1 cellular context compared by ENCODE assay signal in the genomic region with DNA sequence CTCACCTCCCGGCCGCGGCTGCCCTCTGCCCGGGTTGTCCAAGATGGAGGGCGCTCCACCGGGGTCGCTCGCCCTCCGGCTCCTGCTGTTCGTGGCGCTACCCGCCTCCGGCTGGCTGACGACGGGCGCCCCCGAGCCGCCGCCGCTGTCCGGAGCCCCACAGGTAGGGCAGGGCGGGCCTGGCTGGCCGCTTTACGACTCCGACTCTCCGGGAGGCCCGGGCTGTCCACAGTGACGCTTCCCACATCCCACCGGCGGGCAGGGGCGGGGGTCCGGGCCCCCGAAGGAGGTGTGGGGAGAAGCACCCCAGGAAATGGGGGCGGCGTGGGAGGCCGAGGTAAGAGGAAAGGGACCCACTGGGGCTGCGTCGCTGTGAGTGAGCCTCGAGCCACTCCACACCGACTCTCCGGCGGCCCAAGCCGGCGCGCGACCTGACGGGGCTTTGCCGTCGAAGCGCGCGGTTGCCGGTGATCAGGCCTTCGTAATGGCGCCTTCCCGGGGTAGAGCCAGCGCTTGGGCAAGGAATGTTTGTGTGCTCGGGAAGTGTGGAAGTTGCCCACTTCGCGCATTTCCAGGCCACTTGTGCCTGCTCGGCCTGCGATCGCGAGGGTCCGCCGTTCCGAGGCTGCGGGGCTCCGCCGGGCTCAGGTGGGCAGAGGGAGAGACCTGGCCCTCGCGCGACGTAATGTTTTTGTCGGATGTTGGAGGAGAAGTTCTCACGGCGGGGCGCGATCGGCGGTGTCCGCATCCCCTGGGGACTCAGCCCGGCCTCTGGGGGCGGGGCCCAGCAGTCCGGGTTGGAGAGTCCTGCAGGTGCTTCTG.
TF ChIP-seq lines count a peak whose summit lies in the region.

A gene with protein sequence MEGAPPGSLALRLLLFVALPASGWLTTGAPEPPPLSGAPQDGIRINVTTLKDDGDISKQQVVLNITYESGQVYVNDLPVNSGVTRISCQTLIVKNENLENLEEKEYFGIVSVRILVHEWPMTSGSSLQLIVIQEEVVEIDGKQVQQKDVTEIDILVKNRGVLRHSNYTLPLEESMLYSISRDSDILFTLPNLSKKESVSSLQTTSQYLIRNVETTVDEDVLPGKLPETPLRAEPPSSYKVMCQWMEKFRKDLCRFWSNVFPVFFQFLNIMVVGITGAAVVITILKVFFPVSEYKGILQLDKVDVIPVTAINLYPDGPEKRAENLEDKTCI (plus strand): TSS at position 4 of the 822 bp plus-strand sequence. CDS start 40 bp downstream, at position 44.

TF ChIP-seq in HepG2, 621 proteins besides CTCF, POLR2A, EP300 and RAD21 (continued from another document and continues in another):
- TF ChIP-seq, protein P1, sequence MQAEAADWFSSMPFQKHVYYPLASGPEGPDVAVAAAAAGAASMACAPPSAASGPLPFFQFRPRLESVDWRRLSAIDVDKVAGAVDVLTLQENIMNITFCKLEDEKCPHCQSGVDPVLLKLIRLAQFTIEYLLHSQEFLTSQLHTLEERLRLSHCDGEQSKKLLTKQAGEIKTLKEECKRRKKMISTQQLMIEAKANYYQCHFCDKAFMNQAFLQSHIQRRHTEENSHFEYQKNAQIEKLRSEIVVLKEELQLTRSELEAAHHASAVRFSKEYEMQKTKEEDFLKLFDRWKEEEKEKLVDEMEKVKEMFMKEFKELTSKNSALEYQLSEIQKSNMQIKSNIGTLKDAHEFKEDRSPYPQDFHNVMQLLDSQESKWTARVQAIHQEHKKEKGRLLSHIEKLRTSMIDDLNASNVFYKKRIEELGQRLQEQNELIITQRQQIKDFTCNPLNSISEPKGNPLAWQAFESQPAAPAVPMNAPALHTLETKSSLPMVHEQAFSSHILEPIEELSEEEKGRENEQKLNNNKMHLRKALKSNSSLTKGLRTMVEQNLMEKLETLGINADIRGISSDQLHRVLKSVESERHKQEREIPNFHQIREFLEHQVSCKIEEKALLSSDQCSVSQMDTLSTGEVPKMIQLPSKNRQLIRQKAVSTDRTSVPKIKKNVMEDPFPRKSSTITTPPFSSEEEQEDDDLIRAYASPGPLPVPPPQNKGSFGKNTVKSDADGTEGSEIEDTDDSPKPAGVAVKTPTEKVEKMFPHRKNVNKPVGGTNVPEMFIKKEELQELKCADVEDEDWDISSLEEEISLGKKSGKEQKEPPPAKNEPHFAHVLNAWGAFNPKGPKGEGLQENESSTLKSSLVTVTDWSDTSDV (CRISPR knock-in tag; IDR thresholded peaks at IDR 0.05), result peak; percentile 92
- TF ChIP-seq, protein P2, sequence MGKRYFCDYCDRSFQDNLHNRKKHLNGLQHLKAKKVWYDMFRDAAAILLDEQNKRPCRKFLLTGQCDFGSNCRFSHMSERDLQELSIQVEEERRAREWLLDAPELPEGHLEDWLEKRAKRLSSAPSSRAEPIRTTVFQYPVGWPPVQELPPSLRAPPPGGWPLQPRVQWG (CRISPR knock-in tag; IDR thresholded peaks at IDR 0.05; ENCODE audit: borderline replicate concordance, low read depth), result no peak
- TF ChIP-seq, protein P3, sequence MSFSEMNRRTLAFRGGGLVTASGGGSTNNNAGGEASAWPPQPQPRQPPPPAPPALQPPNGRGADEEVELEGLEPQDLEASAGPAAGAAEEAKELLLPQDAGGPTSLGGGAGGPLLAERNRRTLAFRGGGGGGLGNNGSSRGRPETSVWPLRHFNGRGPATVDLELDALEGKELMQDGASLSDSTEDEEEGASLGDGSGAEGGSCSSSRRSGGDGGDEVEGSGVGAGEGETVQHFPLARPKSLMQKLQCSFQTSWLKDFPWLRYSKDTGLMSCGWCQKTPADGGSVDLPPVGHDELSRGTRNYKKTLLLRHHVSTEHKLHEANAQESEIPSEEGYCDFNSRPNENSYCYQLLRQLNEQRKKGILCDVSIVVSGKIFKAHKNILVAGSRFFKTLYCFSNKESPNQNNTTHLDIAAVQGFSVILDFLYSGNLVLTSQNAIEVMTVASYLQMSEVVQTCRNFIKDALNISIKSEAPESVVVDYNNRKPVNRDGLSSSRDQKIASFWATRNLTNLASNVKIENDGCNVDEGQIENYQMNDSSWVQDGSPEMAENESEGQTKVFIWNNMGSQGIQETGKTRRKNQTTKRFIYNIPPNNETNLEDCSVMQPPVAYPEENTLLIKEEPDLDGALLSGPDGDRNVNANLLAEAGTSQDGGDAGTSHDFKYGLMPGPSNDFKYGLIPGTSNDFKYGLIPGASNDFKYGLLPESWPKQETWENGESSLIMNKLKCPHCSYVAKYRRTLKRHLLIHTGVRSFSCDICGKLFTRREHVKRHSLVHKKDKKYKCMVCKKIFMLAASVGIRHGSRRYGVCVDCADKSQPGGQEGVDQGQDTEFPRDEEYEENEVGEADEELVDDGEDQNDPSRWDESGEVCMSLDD (CRISPR knock-in tag; IDR thresholded peaks at IDR 0.05; ENCODE audit: borderline replicate concordance), result no peak
- TF ChIP-seq, protein P4, sequence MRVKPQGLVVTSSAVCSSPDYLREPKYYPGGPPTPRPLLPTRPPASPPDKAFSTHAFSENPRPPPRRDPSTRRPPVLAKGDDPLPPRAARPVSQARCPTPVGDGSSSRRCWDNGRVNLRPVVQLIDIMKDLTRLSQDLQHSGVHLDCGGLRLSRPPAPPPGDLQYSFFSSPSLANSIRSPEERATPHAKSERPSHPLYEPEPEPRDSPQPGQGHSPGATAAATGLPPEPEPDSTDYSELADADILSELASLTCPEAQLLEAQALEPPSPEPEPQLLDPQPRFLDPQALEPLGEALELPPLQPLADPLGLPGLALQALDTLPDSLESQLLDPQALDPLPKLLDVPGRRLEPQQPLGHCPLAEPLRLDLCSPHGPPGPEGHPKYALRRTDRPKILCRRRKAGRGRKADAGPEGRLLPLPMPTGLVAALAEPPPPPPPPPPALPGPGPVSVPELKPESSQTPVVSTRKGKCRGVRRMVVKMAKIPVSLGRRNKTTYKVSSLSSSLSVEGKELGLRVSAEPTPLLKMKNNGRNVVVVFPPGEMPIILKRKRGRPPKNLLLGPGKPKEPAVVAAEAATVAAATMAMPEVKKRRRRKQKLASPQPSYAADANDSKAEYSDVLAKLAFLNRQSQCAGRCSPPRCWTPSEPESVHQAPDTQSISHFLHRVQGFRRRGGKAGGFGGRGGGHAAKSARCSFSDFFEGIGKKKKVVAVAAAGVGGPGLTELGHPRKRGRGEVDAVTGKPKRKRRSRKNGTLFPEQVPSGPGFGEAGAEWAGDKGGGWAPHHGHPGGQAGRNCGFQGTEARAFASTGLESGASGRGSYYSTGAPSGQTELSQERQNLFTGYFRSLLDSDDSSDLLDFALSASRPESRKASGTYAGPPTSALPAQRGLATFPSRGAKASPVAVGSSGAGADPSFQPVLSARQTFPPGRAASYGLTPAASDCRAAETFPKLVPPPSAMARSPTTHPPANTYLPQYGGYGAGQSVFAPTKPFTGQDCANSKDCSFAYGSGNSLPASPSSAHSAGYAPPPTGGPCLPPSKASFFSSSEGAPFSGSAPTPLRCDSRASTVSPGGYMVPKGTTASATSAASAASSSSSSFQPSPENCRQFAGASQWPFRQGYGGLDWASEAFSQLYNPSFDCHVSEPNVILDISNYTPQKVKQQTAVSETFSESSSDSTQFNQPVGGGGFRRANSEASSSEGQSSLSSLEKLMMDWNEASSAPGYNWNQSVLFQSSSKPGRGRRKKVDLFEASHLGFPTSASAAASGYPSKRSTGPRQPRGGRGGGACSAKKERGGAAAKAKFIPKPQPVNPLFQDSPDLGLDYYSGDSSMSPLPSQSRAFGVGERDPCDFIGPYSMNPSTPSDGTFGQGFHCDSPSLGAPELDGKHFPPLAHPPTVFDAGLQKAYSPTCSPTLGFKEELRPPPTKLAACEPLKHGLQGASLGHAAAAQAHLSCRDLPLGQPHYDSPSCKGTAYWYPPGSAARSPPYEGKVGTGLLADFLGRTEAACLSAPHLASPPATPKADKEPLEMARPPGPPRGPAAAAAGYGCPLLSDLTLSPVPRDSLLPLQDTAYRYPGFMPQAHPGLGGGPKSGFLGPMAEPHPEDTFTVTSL (CRISPR knock-in tag; IDR thresholded peaks at IDR 0.05; ENCODE audit: borderline replicate concordance), result 0 out of 2 replicates have a peak, but pooled peaks have one; percentile 26
- TF ChIP-seq RBM22 (optimal IDR thresholded peaks at IDR 0.05; ENCODE audit: low read length), result no peak
- no peak; the same call in 1 of the 2 replicates for TF ChIP-seq IRF2 (CRISPR knock-in tag; IDR thresholded peaks at IDR 0.05)
- TF ChIP-seq, protein P5, sequence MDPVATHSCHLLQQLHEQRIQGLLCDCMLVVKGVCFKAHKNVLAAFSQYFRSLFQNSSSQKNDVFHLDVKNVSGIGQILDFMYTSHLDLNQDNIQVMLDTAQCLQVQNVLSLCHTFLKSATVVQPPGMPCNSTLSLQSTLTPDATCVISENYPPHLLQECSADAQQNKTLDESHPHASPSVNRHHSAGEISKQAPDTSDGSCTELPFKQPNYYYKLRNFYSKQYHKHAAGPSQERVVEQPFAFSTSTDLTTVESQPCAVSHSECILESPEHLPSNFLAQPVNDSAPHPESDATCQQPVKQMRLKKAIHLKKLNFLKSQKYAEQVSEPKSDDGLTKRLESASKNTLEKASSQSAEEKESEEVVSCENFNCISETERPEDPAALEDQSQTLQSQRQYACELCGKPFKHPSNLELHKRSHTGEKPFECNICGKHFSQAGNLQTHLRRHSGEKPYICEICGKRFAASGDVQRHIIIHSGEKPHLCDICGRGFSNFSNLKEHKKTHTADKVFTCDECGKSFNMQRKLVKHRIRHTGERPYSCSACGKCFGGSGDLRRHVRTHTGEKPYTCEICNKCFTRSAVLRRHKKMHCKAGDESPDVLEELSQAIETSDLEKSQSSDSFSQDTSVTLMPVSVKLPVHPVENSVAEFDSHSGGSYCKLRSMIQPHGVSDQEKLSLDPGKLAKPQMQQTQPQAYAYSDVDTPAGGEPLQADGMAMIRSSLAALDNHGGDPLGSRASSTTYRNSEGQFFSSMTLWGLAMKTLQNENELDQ (CRISPR knock-in tag; IDR thresholded peaks at IDR 0.05; ENCODE audit: borderline replicate concordance), result no peak
- TF ChIP-seq ARID2 (CRISPR knock-in tag; IDR thresholded peaks at IDR 0.05; ENCODE audit: borderline replicate concordance), result peak; percentile 82; the same call in 1 of the 2 replicates
- TF ChIP-seq ZNF205 (CRISPR knock-in tag; IDR thresholded peaks at IDR 0.05), result peak; percentile 25; the same call in 1 of the 2 replicates
- peak; percentile 34; the same call in 1 of the 2 replicates for TF ChIP-seq ARNTL (CRISPR knock-in tag; IDR thresholded peaks at IDR 0.05)
- no peak for TF ChIP-seq SALL2 (CRISPR knock-in tag; IDR thresholded peaks at IDR 0.05)
- 0 out of 2 replicates have a peak, but pooled peaks have one; percentile 44 for TF ChIP-seq ZSCAN12 (CRISPR knock-in tag; IDR thresholded peaks at IDR 0.05)
- no peak for TF ChIP-seq HCFC1 (IDR thresholded peaks at IDR 0.05; ENCODE audit: low read depth, low read length)
- no peak for TF ChIP-seq KLF12 (CRISPR knock-in tag; IDR thresholded peaks at IDR 0.05; ENCODE audit: borderline replicate concordance)
- TF ChIP-seq KDM5B (CRISPR knock-in tag; IDR thresholded peaks at IDR 0.05; ENCODE audit: borderline replicate concordance), result peak; percentile 91
- TF ChIP-seq ZNF816 (CRISPR knock-in tag; IDR thresholded peaks at IDR 0.05; ENCODE audit: borderline replicate concordance), result peak; percentile 34; the same call in 1 of the 2 replicates
- TF ChIP-seq GATAD2A (CRISPR knock-in tag; IDR thresholded peaks at IDR 0.05), result no peak
- TF ChIP-seq NONO (IDR thresholded peaks at IDR 0.05), result no peak
- no peak; the same call in 1 of the 2 replicates for TF ChIP-seq NONO (CRISPR knock-in tag; conservative IDR thresholded peaks at IDR 0.05)
- TF ChIP-seq NCOA5 (CRISPR knock-in tag; IDR thresholded peaks at IDR 0.05), result no peak
- TF ChIP-seq, protein P6, sequence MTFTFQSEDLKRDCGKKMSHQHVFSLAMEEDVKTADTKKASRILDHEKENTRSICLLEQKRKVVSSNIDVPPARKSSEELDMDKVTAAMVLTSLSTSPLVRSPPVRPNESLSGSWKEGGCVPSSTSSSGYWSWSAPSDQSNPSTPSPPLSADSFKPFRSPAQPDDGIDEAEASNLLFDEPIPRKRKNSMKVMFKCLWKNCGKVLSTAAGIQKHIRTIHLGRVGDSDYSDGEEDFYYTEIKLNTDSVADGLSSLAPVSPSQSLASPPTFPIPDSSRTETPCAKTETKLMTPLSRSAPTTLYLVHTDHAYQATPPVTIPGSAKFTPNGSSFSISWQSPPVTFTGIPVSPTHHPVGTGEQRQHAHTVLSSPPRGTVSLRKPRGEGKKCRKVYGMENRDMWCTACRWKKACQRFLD (CRISPR knock-in tag; IDR thresholded peaks at IDR 0.05; ENCODE audit: borderline replicate concordance), result peak; percentile 81; the same call in 1 of the 2 replicates
- peak; percentile 47; the same call in 1 of the 2 replicates for TF ChIP-seq ESRRA (CRISPR knock-in tag; IDR thresholded peaks at IDR 0.05; ENCODE audit: low read depth)
- no peak for TF ChIP-seq POGZ (CRISPR knock-in tag; IDR thresholded peaks at IDR 0.05)
- TF ChIP-seq NFE2L1 (CRISPR knock-in tag; IDR thresholded peaks at IDR 0.05; ENCODE audit: borderline replicate concordance), result no peak
- TF ChIP-seq, protein P7, sequence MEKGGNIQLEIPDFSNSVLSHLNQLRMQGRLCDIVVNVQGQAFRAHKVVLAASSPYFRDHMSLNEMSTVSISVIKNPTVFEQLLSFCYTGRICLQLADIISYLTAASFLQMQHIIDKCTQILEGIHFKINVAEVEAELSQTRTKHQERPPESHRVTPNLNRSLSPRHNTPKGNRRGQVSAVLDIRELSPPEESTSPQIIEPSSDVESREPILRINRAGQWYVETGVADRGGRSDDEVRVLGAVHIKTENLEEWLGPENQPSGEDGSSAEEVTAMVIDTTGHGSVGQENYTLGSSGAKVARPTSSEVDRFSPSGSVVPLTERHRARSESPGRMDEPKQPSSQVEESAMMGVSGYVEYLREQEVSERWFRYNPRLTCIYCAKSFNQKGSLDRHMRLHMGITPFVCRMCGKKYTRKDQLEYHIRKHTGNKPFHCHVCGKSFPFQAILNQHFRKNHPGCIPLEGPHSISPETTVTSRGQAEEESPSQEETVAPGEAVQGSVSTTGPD (CRISPR knock-in tag; IDR thresholded peaks at IDR 0.05), result 0 out of 2 replicates have a peak, but pooled peaks have one; percentile 45
- TF ChIP-seq, protein P8, sequence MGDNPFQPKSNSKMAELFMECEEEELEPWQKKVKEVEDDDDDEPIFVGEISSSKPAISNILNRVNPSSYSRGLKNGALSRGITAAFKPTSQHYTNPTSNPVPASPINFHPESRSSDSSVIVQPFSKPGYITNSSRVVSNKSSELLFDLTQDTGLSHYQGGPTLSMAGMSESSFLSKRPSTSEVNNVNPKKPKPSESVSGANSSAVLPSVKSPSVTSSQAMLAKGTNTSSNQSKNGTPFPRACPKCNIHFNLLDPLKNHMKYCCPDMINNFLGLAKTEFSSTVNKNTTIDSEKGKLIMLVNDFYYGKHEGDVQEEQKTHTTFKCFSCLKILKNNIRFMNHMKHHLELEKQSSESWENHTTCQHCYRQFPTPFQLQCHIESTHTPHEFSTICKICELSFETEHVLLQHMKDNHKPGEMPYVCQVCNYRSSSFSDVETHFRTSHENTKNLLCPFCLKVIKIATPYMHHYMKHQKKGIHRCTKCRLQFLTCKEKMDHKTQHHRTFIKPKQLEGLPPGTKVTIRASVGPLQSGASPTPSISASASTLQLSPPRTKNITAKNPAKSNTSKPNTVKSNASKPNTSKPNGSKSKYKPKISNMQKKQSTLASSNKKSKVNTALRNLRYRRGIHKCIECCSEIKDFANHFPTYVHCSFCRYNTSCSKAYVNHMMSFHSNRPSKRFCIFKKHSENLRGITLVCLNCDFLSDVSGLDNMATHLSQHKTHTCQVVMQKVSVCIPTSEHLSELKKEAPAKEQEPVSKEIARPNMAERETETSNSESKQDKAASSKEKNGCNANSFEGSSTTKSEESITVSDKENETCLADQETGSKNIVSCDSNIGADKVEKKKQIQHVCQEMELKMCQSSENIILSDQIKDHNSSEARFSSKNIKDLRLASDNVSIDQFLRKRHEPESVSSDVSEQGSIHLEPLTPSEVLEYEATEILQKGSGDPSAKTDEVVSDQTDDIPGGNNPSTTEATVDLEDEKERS (CRISPR knock-in tag; IDR thresholded peaks at IDR 0.05), result peak; percentile 57; the same call in 1 of the 2 replicates
- no peak for TF ChIP-seq RCOR2 (CRISPR knock-in tag; IDR thresholded peaks at IDR 0.05)
- TF ChIP-seq KDM6A (CRISPR knock-in tag; IDR thresholded peaks at IDR 0.05; ENCODE audit: low read depth), result no peak
- no peak; the same call in 1 of the 2 replicates for TF ChIP-seq GTF3A (CRISPR knock-in tag; conservative IDR thresholded peaks at IDR 0.05)
- no peak for TF ChIP-seq ZNF354B (CRISPR knock-in tag; IDR thresholded peaks at IDR 0.05)
- TF ChIP-seq SP2 (CRISPR knock-in tag; IDR thresholded peaks at IDR 0.05), result no peak
